19 cellular contexts compared by ENCODE assay signal in the genomic region with DNA sequence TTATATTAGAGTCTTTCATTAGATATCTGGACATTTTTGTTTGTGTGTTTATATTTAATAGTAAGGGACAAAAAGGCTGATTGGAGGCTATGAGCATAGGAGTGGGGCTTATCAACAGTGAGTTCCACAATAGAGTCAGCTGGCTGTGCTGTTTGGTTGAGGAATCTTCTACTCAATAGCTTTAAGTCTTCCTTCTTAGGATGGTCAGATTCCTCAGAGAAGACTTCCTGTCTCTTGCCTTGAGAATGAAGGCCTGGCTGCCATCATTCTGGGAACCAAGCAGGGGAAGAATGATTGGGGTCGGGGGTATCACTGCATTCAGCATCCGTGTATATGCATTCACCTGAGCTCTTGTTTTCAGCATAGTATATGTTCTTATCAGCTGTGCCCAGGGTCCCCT. TPM values are rescaled to one million over a fixed set of nuclear protein-coding genes. Genes with fewer than 3 reads are reported as not detected.
DNase-seq lines count a peak whose midpoint lies in the region; ATAC-seq and TF ChIP-seq lines count a peak whose summit lies in the region.
"Had no signal": no experiment of that assay in that cellular context is flagged by ENCODE, and none has a peak within 500 bp of the region (broad histone marks: within the 10 kb centered on the region; RNA-seq: fewer than 3 reads in every experiment).

No MANE protein-coding gene starts in this region.

- H3K27me3 Mint-ChIP-seq in GM23338 (ENCODE audit: insufficient read depth, low read depth, poor library complexity), result peaks cover 2% of the 10 kb centered on the region
- peaks cover 2% of the 10 kb centered on the region for H3K27me3 Mint-ChIP-seq in glutamatergic neuron (ENCODE audit: unreplicated experiment)
- H3K27me3 Mint-ChIP-seq: CD4-positive, alpha-beta T cell had no signal

- no peak overlapping the region for H3K4me2 ChIP-seq in GM23338
- H3K4me2 ChIP-seq: A549 had no signal

- ATAC-seq in GM23338 (no peak; the same call in 2 of the 3 replicates), gastrocnemius medialis (no peak)
- ATAC-seq: A549, Panc1, Right ventricle myocardium inferior had no signal

- H3K36me3 Mint-ChIP-seq in GM23338 (ENCODE audit: low read depth) (0 out of 3 replicates have a peak, but pooled peaks cover 2% of the 10 kb centered on the region), glutamatergic neuron (ENCODE audit: unreplicated experiment) (no peaks in the 10 kb centered on the region)

- in situ Hi-C loops in gastrocnemius medialis (cut with MboI; ENCODE audit: low sequenced_read_pairs in 4 of 4), result no loop called here

- H3K9me3 Mint-ChIP-seq in GM23338 (no peaks in the 10 kb centered on the region), glutamatergic neuron (ENCODE audit: unreplicated experiment) (no peaks in the 10 kb centered on the region)
- H3K9me3 Mint-ChIP-seq: CD4-positive, alpha-beta T cell; HFFc6 had no signal

- H3K27me3 ChIP-seq in GM23338 (ENCODE audit: insufficient read depth), result no peaks in the 10 kb centered on the region
- H3K27me3 ChIP-seq in gastrocnemius medialis, result no peaks in the 10 kb centered on the region

- TF ChIP-seq POLR2A in gastrocnemius medialis (IDR thresholded peaks at IDR 0.05), result no peak

- H3K4me3 ChIP-seq in GM23338 (no peak overlapping the region), gastrocnemius medialis (no peak overlapping the region)
- H3K4me3 ChIP-seq: A549, GM23248 had no signal

- H3F3A ChIP-seq in GM23338 (replicated peaks; ENCODE audit: low read depth), result no peaks in the 10 kb centered on the region

- intact Hi-C loops in gastrocnemius medialis (cut with DNase I; ENCODE audit: low total_unique reads), result no loop called here

- H3K27ac Mint-ChIP-seq in GM23338, result no peak overlapping the region
- no peak overlapping the region for H3K27ac Mint-ChIP-seq in glutamatergic neuron (ENCODE audit: unreplicated experiment)

- H4K20me1 ChIP-seq in GM23338 (replicated peaks; ENCODE audit: insufficient read depth), result no peaks in the 10 kb centered on the region

- TF ChIP-seq CTCF in GM23338 (conservative IDR thresholded peaks at IDR 0.05; ENCODE audit: low read depth in 2 of 2), result no peak
- no peak for TF ChIP-seq CTCF in gastrocnemius medialis (IDR thresholded peaks at IDR 0.05 in 4 of 5, conservative IDR thresholded peaks at IDR 0.05 in 1 of 5)
- no peak for TF ChIP-seq CTCF in glutamatergic neuron (IDR thresholded peaks at IDR 0.05; ENCODE audit: partially characterized antibody, unreplicated experiment)

- H3K27ac ChIP-seq in GM23338 (ENCODE audit: low read depth) (no peak overlapping the region), angular gyrus (ENCODE audit: low read depth, low read length) (peak overlapping the region; percentile 41), gastrocnemius medialis (peak overlapping the region in 3 of 4 donors; percentile 7 to 50 (median 45))
- H3K27ac ChIP-seq: A549, GM23248 had no signal

- no peak overlapping the region for H2AFZ ChIP-seq in GM23338
- H2AFZ ChIP-seq: GM23248 had no signal

- H3K79me2 ChIP-seq in GM23338 (replicated peaks; ENCODE audit: insufficient read depth), result no peaks in the 10 kb centered on the region

- H3K4me3 Mint-ChIP-seq in GM23338 (no peak overlapping the region), glutamatergic neuron (ENCODE audit: unreplicated experiment) (no peak overlapping the region)
- H3K4me3 Mint-ChIP-seq: CD4-positive, alpha-beta T cell; HFFc6 had no signal

- no peaks in the 10 kb centered on the region for H3K9me3 ChIP-seq in gastrocnemius medialis
- H3K9me3 ChIP-seq: A549 had no signal

- H3K4me1 Mint-ChIP-seq in GM23338 (peaks cover 42% of the 10 kb centered on the region), glutamatergic neuron (ENCODE audit: low read depth, unreplicated experiment) (peaks cover 3% of the 10 kb centered on the region)

- H3K4me1 ChIP-seq in GM23338 (ENCODE audit: insufficient read depth), result peaks cover 42% of the 10 kb centered on the region
- peaks cover 10 to 27% of the 10 kb centered on the region in 2 donors for H3K4me1 ChIP-seq in gastrocnemius medialis
- H3K4me1 ChIP-seq: A549 had no signal

- H3K36me3 ChIP-seq in GM23338 (ENCODE audit: insufficient read depth), result no peaks in the 10 kb centered on the region
- peaks cover 0 to 11% of the 10 kb centered on the region in 2 donors for H3K36me3 ChIP-seq in gastrocnemius medialis

- DNase-seq in GM23338 (ENCODE audit: low spot score), result peak; percentile 29
- DNase-seq in foreskin melanocyte, result peak; percentile 56
- no peak for DNase-seq in gastrocnemius medialis
- no peak for DNase-seq in stimulated activated CD4-positive, alpha-beta T cell treated with anti-CD3 and anti-CD28 coated beads, Interleukin-12 subunit alpha, Interleukin-12 subunit beta, amount 100 ng/mL, for 4 hours
- DNase-seq in activated gamma-delta T cell (lab: John Stamatoyannopoulos, UW), result no peak
- no peak for DNase-seq in glutamatergic neuron
- DNase-seq in NOMO-1 treated with DMSO at 0.1 percent for 48 hours (lab: John Stamatoyannopoulos, UW; ENCODE audit: unreplicated experiment), result no peak
- DNase-seq: CD4-positive, alpha-beta T cell; DMS79 treated with DMSO at 0.1 percent for 48 hours; GM23248; HFFc6; KG1; NCI-H1092; NCI-H226; NCI-H526 treated with DMSO at 0.1 percent for 48 hours had no signal

- no peaks in the 10 kb centered on the region for H3K9me2 ChIP-seq in GM23338 (ENCODE audit: insufficient read depth)

TF ChIP-seq in GM23338, 12 proteins besides CTCF, POLR2A, EP300 and RAD21:
- TF ChIP-seq, protein P1, sequence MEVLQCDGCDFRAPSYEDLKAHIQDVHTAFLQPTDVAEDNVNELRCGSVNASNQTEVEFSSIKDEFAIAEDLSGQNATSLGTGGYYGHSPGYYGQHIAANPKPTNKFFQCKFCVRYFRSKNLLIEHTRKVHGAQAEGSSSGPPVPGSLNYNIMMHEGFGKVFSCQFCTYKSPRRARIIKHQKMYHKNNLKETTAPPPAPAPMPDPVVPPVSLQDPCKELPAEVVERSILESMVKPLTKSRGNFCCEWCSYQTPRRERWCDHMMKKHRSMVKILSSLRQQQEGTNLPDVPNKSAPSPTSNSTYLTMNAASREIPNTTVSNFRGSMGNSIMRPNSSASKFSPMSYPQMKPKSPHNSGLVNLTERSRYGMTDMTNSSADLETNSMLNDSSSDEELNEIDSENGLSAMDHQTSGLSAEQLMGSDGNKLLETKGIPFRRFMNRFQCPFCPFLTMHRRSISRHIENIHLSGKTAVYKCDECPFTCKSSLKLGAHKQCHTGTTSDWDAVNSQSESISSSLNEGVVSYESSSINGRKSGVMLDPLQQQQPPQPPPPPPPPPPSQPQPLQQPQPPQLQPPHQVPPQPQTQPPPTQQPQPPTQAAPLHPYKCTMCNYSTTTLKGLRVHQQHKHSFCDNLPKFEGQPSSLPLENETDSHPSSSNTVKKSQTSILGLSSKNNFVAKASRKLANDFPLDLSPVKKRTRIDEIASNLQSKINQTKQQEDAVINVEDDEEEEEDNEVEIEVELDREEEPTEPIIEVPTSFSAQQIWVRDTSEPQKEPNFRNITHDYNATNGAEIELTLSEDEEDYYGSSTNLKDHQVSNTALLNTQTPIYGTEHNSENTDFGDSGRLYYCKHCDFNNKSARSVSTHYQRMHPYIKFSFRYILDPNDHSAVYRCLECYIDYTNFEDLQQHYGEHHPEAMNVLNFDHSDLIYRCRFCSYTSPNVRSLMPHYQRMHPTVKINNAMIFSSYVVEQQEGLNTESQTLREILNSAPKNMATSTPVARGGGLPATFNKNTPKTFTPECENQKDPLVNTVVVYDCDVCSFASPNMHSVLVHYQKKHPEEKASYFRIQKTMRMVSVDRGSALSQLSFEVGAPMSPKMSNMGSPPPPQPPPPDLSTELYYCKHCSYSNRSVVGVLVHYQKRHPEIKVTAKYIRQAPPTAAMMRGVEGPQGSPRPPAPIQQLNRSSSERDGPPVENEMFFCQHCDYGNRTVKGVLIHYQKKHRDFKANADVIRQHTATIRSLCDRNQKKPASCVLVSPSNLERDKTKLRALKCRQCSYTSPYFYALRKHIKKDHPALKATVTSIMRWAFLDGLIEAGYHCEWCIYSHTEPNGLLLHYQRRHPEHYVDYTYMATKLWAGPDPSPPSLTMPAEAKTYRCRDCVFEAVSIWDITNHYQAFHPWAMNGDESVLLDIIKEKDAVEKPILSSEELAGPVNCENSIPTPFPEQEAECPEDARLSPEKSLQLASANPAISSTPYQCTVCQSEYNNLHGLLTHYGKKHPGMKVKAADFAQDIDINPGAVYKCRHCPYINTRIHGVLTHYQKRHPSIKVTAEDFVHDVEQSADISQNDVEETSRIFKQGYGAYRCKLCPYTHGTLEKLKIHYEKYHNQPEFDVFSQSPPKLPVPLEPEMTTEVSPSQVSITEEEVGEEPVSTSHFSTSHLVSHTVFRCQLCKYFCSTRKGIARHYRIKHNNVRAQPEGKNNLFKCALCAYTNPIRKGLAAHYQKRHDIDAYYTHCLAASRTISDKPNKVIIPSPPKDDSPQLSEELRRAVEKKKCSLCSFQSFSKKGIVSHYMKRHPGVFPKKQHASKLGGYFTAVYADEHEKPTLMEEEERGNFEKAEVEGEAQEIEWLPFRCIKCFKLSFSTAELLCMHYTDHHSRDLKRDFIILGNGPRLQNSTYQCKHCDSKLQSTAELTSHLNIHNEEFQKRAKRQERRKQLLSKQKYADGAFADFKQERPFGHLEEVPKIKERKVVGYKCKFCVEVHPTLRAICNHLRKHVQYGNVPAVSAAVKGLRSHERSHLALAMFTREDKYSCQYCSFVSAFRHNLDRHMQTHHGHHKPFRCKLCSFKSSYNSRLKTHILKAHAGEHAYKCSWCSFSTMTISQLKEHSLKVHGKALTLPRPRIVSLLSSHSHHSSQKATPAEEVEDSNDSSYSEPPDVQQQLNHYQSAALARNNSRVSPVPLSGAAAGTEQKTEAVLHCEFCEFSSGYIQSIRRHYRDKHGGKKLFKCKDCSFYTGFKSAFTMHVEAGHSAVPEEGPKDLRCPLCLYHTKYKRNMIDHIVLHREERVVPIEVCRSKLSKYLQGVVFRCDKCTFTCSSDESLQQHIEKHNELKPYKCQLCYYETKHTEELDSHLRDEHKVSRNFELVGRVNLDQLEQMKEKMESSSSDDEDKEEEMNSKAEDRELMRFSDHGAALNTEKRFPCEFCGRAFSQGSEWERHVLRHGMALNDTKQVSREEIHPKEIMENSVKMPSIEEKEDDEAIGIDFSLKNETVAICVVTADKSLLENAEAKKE (CRISPR knock-in tag; IDR thresholded peaks at IDR 0.05), result peak; percentile 78; the same call in 1 of the 2 replicates
- no peak for TF ChIP-seq EZH2 (IDR thresholded peaks at IDR 0.05; ENCODE audit: low read depth, unreplicated experiment)
TF ChIP-seq in GM23338: peak in this region for 1.

RNA-seq across cellular contexts. Expression of a gene that starts 31.9 kb away (rescaled TPM):
- total RNA-seq in GM23338 (2014; rRNA removed; shearing (Covaris generic)), result 0.12 TPM in 1 of 2 replicates, not detected in the other
- 0.10 TPM in 1 of 2 replicates, not detected in the other for polyA plus RNA-seq in GM23338 (2016; fragmentation: Nextera tagmentation; extraction: Ambion mirVana)
- total RNA-seq in gastrocnemius medialis (under 1 TPM in 1 of 4 donors, not detected in 3; 0.13 TPM), glutamatergic neuron (ENCODE audit: unreplicated experiment) (not detected)
- total RNA-seq: Right ventricle myocardium inferior had no signal

RNA-seq across cellular contexts. Expression of a gene that starts 35.1 kb away (rescaled TPM):
- 23.3 and 25.2 TPM in 2 replicates for total RNA-seq in GM23338 (2014; rRNA removed; shearing (Covaris generic))
- polyA plus RNA-seq in GM23338 (2016; fragmentation: Nextera tagmentation; extraction: Ambion mirVana), result 8.7 and 12.4 TPM in 2 replicates
- total RNA-seq in gastrocnemius medialis, result 10 to 100 TPM; 33.8 to 45.2 (median 42.4) TPM
- 57.3 TPM for total RNA-seq in glutamatergic neuron (ENCODE audit: unreplicated experiment)

Comparison
In these comparisons a context has a peak if more than half of its experiments do, and no peak if none do; other contexts are left out.
1. DNase-seq: peak in GM23338 (single experiment) and foreskin melanocyte (single experiment); none in gastrocnemius medialis (0 of 2), stimulated activated CD4-positive, alpha-beta T cell treated with anti-CD3 and anti-CD28 coated beads, Interleukin-12 subunit alpha, Interleukin-12 subunit beta, amount 100 ng/mL, for 4 hours (single experiment), activated gamma-delta T cell (single experiment), glutamatergic neuron (single experiment) and NOMO-1 treated with DMSO at 0.1 percent for 48 hours (single experiment).